ENCODE assay signal across 9 cellular contexts in the genomic region with DNA sequence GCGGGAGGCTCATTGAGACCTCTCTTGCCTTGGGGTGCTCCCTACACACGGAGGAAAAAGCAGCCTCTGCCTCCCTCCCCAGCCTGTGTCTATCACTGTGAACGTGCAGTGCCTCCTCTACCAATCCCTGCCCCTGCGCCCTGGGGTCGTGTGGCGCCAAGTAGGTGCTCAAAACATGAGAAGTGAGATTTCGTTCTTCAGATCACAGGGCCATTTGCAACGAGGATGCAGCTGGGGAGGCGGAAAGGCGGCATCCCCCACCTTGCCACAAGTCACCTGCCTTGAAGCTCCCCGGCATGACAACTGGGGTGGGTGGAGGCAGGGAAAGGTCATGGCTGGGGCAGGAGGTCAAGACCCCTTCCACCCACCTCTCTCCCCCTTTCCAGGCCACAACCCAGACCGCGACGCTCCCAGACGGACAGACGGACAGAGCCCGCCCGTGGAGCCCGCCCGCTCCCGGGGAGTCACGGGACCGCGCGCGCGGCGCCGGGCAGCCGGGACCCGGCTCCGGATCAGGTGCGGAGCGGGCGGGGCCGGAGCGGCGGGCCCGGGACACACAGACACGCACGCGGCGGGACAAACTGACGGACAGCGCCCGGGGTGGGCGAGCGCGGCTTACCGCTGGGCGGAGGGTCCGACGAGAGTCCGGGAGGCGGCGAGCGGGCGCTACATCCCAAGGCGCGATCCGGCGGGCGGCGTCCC. TPM values are rescaled to one million over a fixed set of nuclear protein-coding genes. Genes with fewer than 3 reads are reported as not detected.
DNase-seq lines count a peak whose midpoint lies in the region; ATAC-seq and TF ChIP-seq lines count a peak whose summit lies in the region.
"Had no signal": no experiment of that assay in that cellular context is flagged by ENCODE, and none has a peak within 500 bp of the region (broad histone marks: within the 10 kb centered on the region; RNA-seq: fewer than 3 reads in every experiment).

No MANE protein-coding gene starts in this region.

- H3K9me3 Mint-ChIP-seq in chondrocyte (ENCODE audit: low read depth), result no peaks in the 10 kb centered on the region
- no peaks in the 10 kb centered on the region for H3K9me3 Mint-ChIP-seq in natural killer cell treated with Interleukin-12 subunit alpha and Interleukin-12 subunit beta and Interleukin-15 and Interleukin-18, amount 100 ng/mL, for 72 hours

- DNase-seq in AG04450 (ENCODE audit: low read depth, low spot score) (no peak), HuH-7.5 (ENCODE audit: low spot score) (peak; percentile 53), chondrocyte (ENCODE audit: low spot score) (no peak), pons (ENCODE audit: low spot score) (no peak)
- DNase-seq in natural killer cell treated with Interleukin-12 subunit alpha and Interleukin-12 subunit beta and Interleukin-15 and Interleukin-18, amount 100 ng/mL, for 72 hours (ENCODE audit: low spot score), result no peak
- DNase-seq: NCI-H510A treated with DMSO at 0.1 percent for 48 hours had no signal

- no peak for ATAC-seq in natural killer cell treated with Interleukin-12 subunit alpha and Interleukin-12 subunit beta and Interleukin-15 and Interleukin-18, amount 100 ng/mL, for 72 hours
- ATAC-seq in HG03280 (IDR thresholded peaks at IDR 0.05; ENCODE audit: unreplicated experiment), result no peak
- no peak for ATAC-seq in activated CD4-positive, CD25-positive, alpha-beta regulatory T cell treated with anti-CD3 and anti-CD28 coated beads, Interleukin-2, amount 50 U/mL, for 24 hours
- ATAC-seq in HG03354 (IDR thresholded peaks at IDR 0.05; ENCODE audit: poor library complexity, severe bottlenecking, unreplicated experiment), result no peak

- H3K27me3 Mint-ChIP-seq in chondrocyte (ENCODE audit: low read depth), result peaks cover 39% of the 10 kb centered on the region
- peaks cover 43 to 58% of the 10 kb centered on the region in 2 donors for H3K27me3 Mint-ChIP-seq in natural killer cell treated with Interleukin-12 subunit alpha and Interleukin-12 subunit beta and Interleukin-15 and Interleukin-18, amount 100 ng/mL, for 72 hours

- no peak for TF ChIP-seq CTCF in AG04450 (IDR thresholded peaks at IDR 0.05; ENCODE audit: low read depth, low read length)
- TF ChIP-seq CTCF in chondrocyte (IDR thresholded peaks at IDR 0.05), result no peak

- no peaks in the 10 kb centered on the region for H3K36me3 Mint-ChIP-seq in chondrocyte (ENCODE audit: low read depth)
- H3K36me3 Mint-ChIP-seq in natural killer cell treated with Interleukin-12 subunit alpha and Interleukin-12 subunit beta and Interleukin-15 and Interleukin-18, amount 100 ng/mL, for 72 hours, result no peaks in the 10 kb centered on the region

- no peaks in the 10 kb centered on the region; the same call in 1 of the 2 replicates for H3K9me3 ChIP-seq in AG04450 (ENCODE audit: control insufficient read depth, insufficient read depth, low read length)

- CTCF ChIA-PET in AG04450 (lab: Charles Lee), result no interaction called here

- H3K4me1 Mint-ChIP-seq in chondrocyte (ENCODE audit: low read depth), result peaks cover 7% of the 10 kb centered on the region
- H3K4me1 Mint-ChIP-seq in natural killer cell treated with Interleukin-12 subunit alpha and Interleukin-12 subunit beta and Interleukin-15 and Interleukin-18, amount 100 ng/mL, for 72 hours (ENCODE audit: low read depth in 2 of 2), result peaks cover 0 to 12% of the 10 kb centered on the region in 2 donors

- H3K4me3 ChIP-seq in AG04450 (ENCODE audit: low read depth, low read length), result peak overlapping the region; percentile 4; the same call in 1 of the 2 replicates

- no peak overlapping the region for H3K27ac ChIP-seq in AG04450 (ENCODE audit: low read depth, low read length)

- POLR2A ChIA-PET in AG04450 (lab: Yijun Ruan, JAX), result no interaction called here

- H3K4me3 Mint-ChIP-seq in chondrocyte (ENCODE audit: unreplicated experiment), result peak overlapping the region; percentile 60
- H3K4me3 Mint-ChIP-seq in natural killer cell treated with Interleukin-12 subunit alpha and Interleukin-12 subunit beta and Interleukin-15 and Interleukin-18, amount 100 ng/mL, for 72 hours, result peak overlapping the region; percentile 23

- H3K27me3 ChIP-seq in AG04450 (ENCODE audit: control insufficient read depth, insufficient read depth, low read length), result peaks cover 76% of the 10 kb centered on the region

- no peak overlapping the region for H3K27ac Mint-ChIP-seq in chondrocyte (ENCODE audit: unreplicated experiment)
- H3K27ac Mint-ChIP-seq in natural killer cell treated with Interleukin-12 subunit alpha and Interleukin-12 subunit beta and Interleukin-15 and Interleukin-18, amount 100 ng/mL, for 72 hours, result no peak overlapping the region

RNA-seq across cellular contexts. Expression of a gene that starts 0.5 kb away (rescaled TPM):
- not detected in 2 replicates for polyA plus RNA-seq in AG04450 (2011; rRNA removed)
- not detected in 2 replicates for polyA minus RNA-seq in AG04450 (2011; rRNA and poly(A)+ RNA removed)
- total RNA-seq in chondrocyte, result 0.27 to 0.33 TPM (median 0.27 TPM) in 3 replicates
- total RNA-seq in natural killer cell treated with Interleukin-12 subunit alpha and Interleukin-12 subunit beta and Interleukin-15 and Interleukin-18, amount 100 ng/mL, for 72 hours, result not detected

RNA-seq across cellular contexts. Expression of a gene that starts 13.4 kb away (rescaled TPM):
- 223 and 278 TPM in 2 replicates for polyA plus RNA-seq in AG04450 (2011; rRNA removed)
- polyA minus RNA-seq in AG04450 (2011; rRNA and poly(A)+ RNA removed), result 85.4 and 95.8 TPM in 2 replicates
- 127 to 137 TPM (median 134 TPM) in 3 replicates for total RNA-seq in chondrocyte
- under 1 TPM; 0.26 to 0.92 TPM for total RNA-seq in natural killer cell treated with Interleukin-12 subunit alpha and Interleukin-12 subunit beta and Interleukin-15 and Interleukin-18, amount 100 ng/mL, for 72 hours

RNA-seq across cellular contexts. Expression of a gene that starts 51.6 kb away (rescaled TPM):
- 348 and 426 TPM in 2 replicates for polyA plus RNA-seq in AG04450 (2011; rRNA removed)
- 503 and 507 TPM in 2 replicates for polyA minus RNA-seq in AG04450 (2011; rRNA and poly(A)+ RNA removed)
- 306 to 362 TPM (median 321 TPM) in 3 replicates for total RNA-seq in chondrocyte
- total RNA-seq in natural killer cell treated with Interleukin-12 subunit alpha and Interleukin-12 subunit beta and Interleukin-15 and Interleukin-18, amount 100 ng/mL, for 72 hours, result 100 to 1,000 TPM; 368 to 422 TPM

Comparison
In these comparisons a context has a peak if more than half of its experiments do, and no peak if none do; other contexts are left out.
1. RNA of a gene that starts 13.4 kb away (total RNA-seq): 127 to 137 TPM in chondrocyte; 0.26 to 0.92 TPM in natural killer cell treated with Interleukin-12 subunit alpha and Interleukin-12 subunit beta and Interleukin-15 and Interleukin-18, amount 100 ng/mL, for 72 hours; every median in the first group is over 10 times any median in the second.